1 cellular context compared by ENCODE assay signal in genomic region chr4:112348488-112349158, GRCh38.
A peak's percentile ranks its signal among the peaks of the same experiment; 100 is the strongest.
TF ChIP-seq lines count a peak whose summit lies in the region.

No MANE protein-coding gene starts in this region.

TF ChIP-seq in K562, 482 proteins besides CTCF, POLR2A, EP300 and RAD21 (continued from another document):
- TF ChIP-seq E2F6 (IDR thresholded peaks at IDR 0.05; ENCODE audit: borderline replicate concordance in 1 of 2, extremely low read depth in 1 of 2, insufficient read depth in 1 of 2, insufficient read length in 1 of 2, low read depth in 1 of 2, low read length in 1 of 2, poor library complexity in 1 of 2, severe bottlenecking in 1 of 2) (peak in 1 of 2 experiments; percentile 56), ATF1 (CRISPR knock-in tag; IDR thresholded peaks at IDR 0.05) (no peak), ATF1 (tag; IDR thresholded peaks at IDR 0.05) (peak; percentile 36; the same call in 1 of the 2 replicates), TCF15 (CRISPR knock-in tag; IDR thresholded peaks at IDR 0.05) (no peak), SMAD4 (CRISPR knock-in tag; conservative IDR thresholded peaks at IDR 0.05) (0 out of 2 replicates have a peak, but pooled peaks have one; percentile 27), EP400 (IDR thresholded peaks at IDR 0.05) (peak; percentile 48), TBP (optimal IDR thresholded peaks at IDR 0.05; ENCODE audit: low read depth, low read length) (no peak), RNF2 (IDR thresholded peaks at IDR 0.05) (peak; percentile 34; the same call in 1 of the 2 replicates), CREM (IDR thresholded peaks at IDR 0.05; ENCODE audit: low read depth) (0 out of 2 replicates have a peak, but pooled peaks have one; percentile 34), TFAP4 (CRISPR knock-in tag; IDR thresholded peaks at IDR 0.05; ENCODE audit: borderline replicate concordance) (peak; percentile 18; the same call in 1 of the 2 replicates), JUND (IDR thresholded peaks at IDR 0.05; ENCODE audit: borderline replicate concordance, low read depth, low read length) (no peak), JUND (tag; IDR thresholded peaks at IDR 0.05; ENCODE audit: borderline replicate concordance, low read depth, low read length) (peak; percentile 12; the same call in 1 of the 3 replicates), MAX (CRISPR knock-in tag; IDR thresholded peaks at IDR 0.05) (0 out of 2 replicates have a peak, but pooled peaks have one; percentile 19), PBX2 (CRISPR knock-in tag; IDR thresholded peaks at IDR 0.05; ENCODE audit: low read depth) (no peak), PBX2 (tag; conservative IDR thresholded peaks at IDR 0.05; ENCODE audit: low read depth) (peak; percentile 22; the same call in 1 of the 2 replicates), MGA (IDR thresholded peaks at IDR 0.05) (peak; percentile 94), ZNF639 (CRISPR knock-in tag; conservative IDR thresholded peaks at IDR 0.05 in 1 of 2, IDR thresholded peaks at IDR 0.05 in 1 of 2) (0 out of 4 replicates have a peak, but pooled peaks of 1 of the 2 experiments have one; percentile 31), MYC (IDR thresholded peaks at IDR 0.05; ENCODE audit: low read depth, low read length) (peak; percentile 80; the same call in 1 of the 2 replicates), MYC (CRISPR knock-in tag; IDR thresholded peaks at IDR 0.05; ENCODE audit: borderline replicate concordance, low read depth) (no peak), DACH1 (IDR thresholded peaks at IDR 0.05; ENCODE audit: partially characterized antibody) (peak; percentile 51), ZBTB17 (CRISPR knock-in tag; IDR thresholded peaks at IDR 0.05) (no peak), MNT (conservative IDR thresholded peaks at IDR 0.05) (peak; percentile 53 to 63), MIER1 (IDR thresholded peaks at IDR 0.05; ENCODE audit: low read depth) (no peak)
TF ChIP-seq in K562: peak in this region for 22.
